ENCODE assay signal across 15 cellular contexts in the genomic region with DNA sequence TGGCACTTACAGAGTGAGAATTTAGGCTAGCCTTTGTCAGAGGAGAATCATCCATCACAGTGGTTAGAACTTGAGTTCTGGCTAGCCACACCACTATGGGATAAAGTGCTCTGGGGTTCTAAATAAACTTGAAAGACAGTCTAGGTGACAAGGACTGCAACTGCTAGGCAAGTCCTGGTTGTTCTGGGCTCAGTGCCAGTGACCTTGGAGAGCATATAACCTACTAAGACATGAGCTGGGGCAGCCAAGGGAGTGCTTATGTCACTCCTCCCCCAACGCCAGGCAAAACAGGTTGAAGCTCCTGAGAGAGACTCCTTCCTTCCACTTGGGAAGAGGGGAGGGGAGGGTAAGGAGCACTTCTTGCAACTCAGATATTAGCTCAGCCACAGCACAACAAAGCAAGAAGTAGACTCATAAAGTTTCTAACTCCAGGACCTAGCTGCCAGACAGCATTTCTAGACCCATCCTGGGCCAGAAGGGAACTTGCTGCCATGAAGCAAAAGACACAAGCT.
"Had no signal": no experiment of that assay in that cellular context is flagged by ENCODE, and none has a peak within 500 bp of the region (broad histone marks: within the 10 kb centered on the region; RNA-seq: fewer than 3 reads in every experiment).

No MANE protein-coding gene starts in this region.

- DNase-seq: activated CD4-positive, alpha-beta T cell treated with anti-CD3 and anti-CD28 coated beads, Interleukin-2, amount 50 U/mL, for 48 hours; activated CD4-positive, CD25-positive, alpha-beta regulatory T cell treated with anti-CD3 and anti-CD28 coated beads, Interleukin-2, amount 50 U/mL, for 72 hours; activated CD8-positive, alpha-beta memory T cell treated with anti-CD3 and anti-CD28 coated beads, Interleukin-2, amount 10 ng/mL, durations not matched to agents 7 days and 5 days; activated effector memory CD4-positive, alpha-beta T cell treated with Interleukin-2 at 50 U/mL for 16 hours; activated T-cell treated with anti-CD3 and anti-CD28 coated beads, Interleukin-2, amount 50 U/mL, for 24 hours; anterior cingulate cortex; esophagus squamous epithelium; foreskin keratinocyte; stimulated activated CD4-positive, alpha-beta T cell treated with anti-CD3 and anti-CD28 coated beads, Interleukin-12 subunit alpha, Interleukin-12 subunit beta, amount 100 ng/mL, for 4 hours; stimulated activated CD8-positive, alpha-beta memory T cell treated with anti-CD3 and anti-CD28 coated beads, Interleukin-4, amount 100 ng/mL, for 48 hours; stimulated activated naive CD8-positive, alpha-beta T cell treated with anti-CD3 and anti-CD28 coated beads, Interleukin-15, Interleukin-2, amounts not matched to agents 100 U/mL and 50 U/mL, for 24 hours had no signal

- H3K4me1 ChIP-seq: esophagus squamous epithelium, foreskin keratinocyte had no signal

- H3K27me3 ChIP-seq: esophagus squamous epithelium, foreskin keratinocyte had no signal

- H3K36me3 ChIP-seq: esophagus squamous epithelium, thoracic aorta had no signal

- ATAC-seq: activated CD8-positive, alpha-beta memory T cell treated with anti-CD3 and anti-CD28 coated beads, Interleukin-2, amount 10 ng/mL, durations not matched to agents 7 days and 5 days; activated naive CD4-positive, alpha-beta T cell treated with anti-CD3 and anti-CD28 coated beads, Interleukin-2, amount 50 U/mL, for 72 hours; foreskin keratinocyte; left colon; natural killer cell treated with Interleukin-12 subunit alpha and Interleukin-12 subunit beta and Interleukin-15 and Interleukin-18, amount 100 ng/mL, for 72 hours; stimulated activated naive CD8-positive, alpha-beta T cell treated with anti-CD3 and anti-CD28 coated beads, Interleukin-15, Interleukin-2, amounts not matched to agents 100 U/mL and 50 U/mL, for 24 hours had no signal

- H3K4me3 ChIP-seq: esophagus squamous epithelium, thoracic aorta had no signal

- H3K9me3 ChIP-seq: thoracic aorta had no signal

- H3K27ac ChIP-seq: esophagus squamous epithelium, foreskin keratinocyte, thoracic aorta had no signal
